ENCODE assay signal across 1 cellular context in the genomic region with DNA sequence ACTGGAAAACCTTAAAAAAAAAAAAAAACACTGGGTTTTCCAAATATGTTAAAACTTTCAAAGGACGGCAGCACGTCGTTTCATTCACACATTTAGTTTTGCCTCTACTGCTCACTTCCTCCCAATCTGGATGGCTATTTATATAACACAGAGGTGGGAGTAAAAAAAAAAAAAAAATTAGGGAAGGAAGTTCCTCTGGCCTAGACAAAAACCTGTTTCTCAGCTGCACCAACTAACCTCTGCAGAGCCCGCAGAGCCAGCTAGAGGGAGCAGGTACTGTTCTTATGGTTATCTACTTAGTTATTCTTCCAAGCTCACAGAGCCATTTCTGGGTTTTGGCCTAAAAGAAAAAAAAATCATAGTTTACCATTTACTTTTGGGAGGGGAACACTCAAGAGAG.
TF ChIP-seq lines count a peak whose summit lies in the region.

No MANE protein-coding gene starts in this region.

TF ChIP-seq in GM12878, 131 proteins besides CTCF, POLR2A, EP300 and RAD21 (continued from another document):
- no peak for TF ChIP-seq PAX8 (IDR thresholded peaks at IDR 0.05)
- no peak for TF ChIP-seq NR2C2 (IDR thresholded peaks at IDR 0.05; ENCODE audit: borderline replicate concordance, control insufficient read depth, insufficient read length, low read depth)
- no peak for TF ChIP-seq PAX5 (IDR thresholded peaks at IDR 0.05; ENCODE audit: borderline replicate concordance, low read depth, low read length)
- peak; percentile 21; the same call in 1 of the 2 replicates for TF ChIP-seq ZNF384 (IDR thresholded peaks at IDR 0.05; ENCODE audit: borderline replicate concordance, low read depth, low read length)
- peak; percentile 30; the same call in 1 of the 2 replicates for TF ChIP-seq SMC3 (IDR thresholded peaks at IDR 0.05; ENCODE audit: borderline replicate concordance, low read length)
- TF ChIP-seq ZSCAN29 (IDR thresholded peaks at IDR 0.05): no peak
